Comparison of ENCODE assay signal across 1 cellular context in genomic region chr1:202162049-202162417, GRCh38.
TF ChIP-seq lines count a peak whose summit lies in the region.

No MANE protein-coding gene starts in this region.

TF ChIP-seq in K562, 482 proteins besides CTCF, POLR2A, EP300 and RAD21 (continued from another document and continues in another):
- TF ChIP-seq ZBED1 (IDR thresholded peaks at IDR 0.05) (no peak; the same call in 1 of the 2 replicates), ZNF134 (CRISPR knock-in tag; conservative IDR thresholded peaks at IDR 0.05) (no peak), SETDB1 (IDR thresholded peaks at IDR 0.05; ENCODE audit: low read length) (no peak), PHF8 (IDR thresholded peaks at IDR 0.05; ENCODE audit: borderline replicate concordance, low read length) (peak; percentile 28; the same call in 1 of the 2 replicates), ZNF316 (IDR thresholded peaks at IDR 0.05) (no peak), ZNF778 (CRISPR knock-in tag; IDR thresholded peaks at IDR 0.05) (no peak), XRCC3 (IDR thresholded peaks at IDR 0.05) (no peak), SIN3A (IDR thresholded peaks at IDR 0.05; ENCODE audit: borderline replicate concordance in 2 of 2, control insufficient read depth in 1 of 2, low read depth in 2 of 2, low read length in 2 of 2) (no peak), GTF2A2 (tag; IDR thresholded peaks at IDR 0.05) (no peak; the same call in 1 of the 2 replicates), KLF10 (CRISPR knock-in tag; IDR thresholded peaks at IDR 0.05) (no peak), MIER1 (IDR thresholded peaks at IDR 0.05; ENCODE audit: low read depth) (no peak), RBBP5 (IDR thresholded peaks at IDR 0.05; ENCODE audit: borderline replicate concordance, insufficient read depth, low read length, poor library complexity, severe bottlenecking) (peak; percentile 31), NFIC (IDR thresholded peaks at IDR 0.05) (peak; percentile 67), NR4A1 (CRISPR knock-in tag; IDR thresholded peaks at IDR 0.05) (no peak), NR4A1 (tag; IDR thresholded peaks at IDR 0.05) (no peak), CREM (IDR thresholded peaks at IDR 0.05; ENCODE audit: low read depth) (no peak), ZNF146 (CRISPR knock-in tag; IDR thresholded peaks at IDR 0.05; ENCODE audit: unreplicated experiment) (no peak), CBX2 (IDR thresholded peaks at IDR 0.05; ENCODE audit: insufficient read depth, low read length, poor library complexity, severe bottlenecking) (no peak), KDM4B (IDR thresholded peaks at IDR 0.05; ENCODE audit: borderline replicate concordance in 2 of 2, low read depth in 1 of 2) (peak in 1 of 2 experiments; percentile 32; a peak in 1 of 4 replicates), KLF13 (tag; IDR thresholded peaks at IDR 0.05; ENCODE audit: borderline replicate concordance, low read depth) (no peak), IRF1 (CRISPR knock-in tag; IDR thresholded peaks at IDR 0.05; ENCODE audit: borderline replicate concordance) (no peak), ILF3 (IDR thresholded peaks at IDR 0.05; ENCODE audit: borderline replicate concordance) (no peak), STAT5B (CRISPR knock-in tag; IDR thresholded peaks at IDR 0.05) (no peak), TEAD4 (IDR thresholded peaks at IDR 0.05; ENCODE audit: low read length) (no peak), TEAD4 (CRISPR knock-in tag; IDR thresholded peaks at IDR 0.05; ENCODE audit: borderline replicate concordance) (no peak), MAZ (CRISPR knock-in tag; conservative IDR thresholded peaks at IDR 0.05 in 1 of 2, IDR thresholded peaks at IDR 0.05 in 1 of 2) (peak; percentile 76 to 90), ZNF280B (CRISPR knock-in tag; IDR thresholded peaks at IDR 0.05) (no peak), CBFB (CRISPR knock-in tag; IDR thresholded peaks at IDR 0.05) (no peak), ZNF274 (IDR thresholded peaks at IDR 0.05; ENCODE audit: borderline replicate concordance, low read depth, low read length) (no peak), ZNF507 (tag; conservative IDR thresholded peaks at IDR 0.05) (no peak), CREBBP (IDR thresholded peaks at IDR 0.05; ENCODE audit: low read depth, low read length) (no peak), ZNF785 (CRISPR knock-in tag; IDR thresholded peaks at IDR 0.05) (no peak), KAT7 (CRISPR knock-in tag; IDR thresholded peaks at IDR 0.05; ENCODE audit: borderline replicate concordance) (no peak), MTA2 (IDR thresholded peaks at IDR 0.05; ENCODE audit: low read depth) (no peak), ZNF75A (CRISPR knock-in tag; IDR thresholded peaks at IDR 0.05) (no peak), ZKSCAN3 (CRISPR knock-in tag; IDR thresholded peaks at IDR 0.05) (no peak), SREBF1 (IDR thresholded peaks at IDR 0.05; ENCODE audit: borderline replicate concordance, low read depth, low read length) (no peak), FOXO4 (CRISPR knock-in tag; IDR thresholded peaks at IDR 0.05) (no peak), ZNF324 (CRISPR knock-in tag; IDR thresholded peaks at IDR 0.05) (no peak), POLR2G (IDR thresholded peaks at IDR 0.05; ENCODE audit: low read depth, low read length) (peak; percentile 43; the same call in 1 of the 2 replicates), MCM5 (IDR thresholded peaks at IDR 0.05; ENCODE audit: low read depth) (no peak), MEIS2 (IDR thresholded peaks at IDR 0.05; ENCODE audit: partially characterized antibody) (no peak), ZNF780A (CRISPR knock-in tag; IDR thresholded peaks at IDR 0.05) (no peak), NR0B1 (IDR thresholded peaks at IDR 0.05; ENCODE audit: partially characterized antibody) (no peak), POLR3G (IDR thresholded peaks at IDR 0.05; ENCODE audit: extremely low read depth, insufficient read length, insufficient replicate concordance) (no peak), FUS (optimal IDR thresholded peaks at IDR 0.05; ENCODE audit: low read depth, low read length) (no peak), MTA1 (IDR thresholded peaks at IDR 0.05; ENCODE audit: borderline replicate concordance) (no peak), BRD4 (IDR thresholded peaks at IDR 0.05) (no peak; the same call in 1 of the 2 replicates), PPARD (CRISPR knock-in tag; IDR thresholded peaks at IDR 0.05) (no peak)
- TF ChIP-seq, protein P1, sequence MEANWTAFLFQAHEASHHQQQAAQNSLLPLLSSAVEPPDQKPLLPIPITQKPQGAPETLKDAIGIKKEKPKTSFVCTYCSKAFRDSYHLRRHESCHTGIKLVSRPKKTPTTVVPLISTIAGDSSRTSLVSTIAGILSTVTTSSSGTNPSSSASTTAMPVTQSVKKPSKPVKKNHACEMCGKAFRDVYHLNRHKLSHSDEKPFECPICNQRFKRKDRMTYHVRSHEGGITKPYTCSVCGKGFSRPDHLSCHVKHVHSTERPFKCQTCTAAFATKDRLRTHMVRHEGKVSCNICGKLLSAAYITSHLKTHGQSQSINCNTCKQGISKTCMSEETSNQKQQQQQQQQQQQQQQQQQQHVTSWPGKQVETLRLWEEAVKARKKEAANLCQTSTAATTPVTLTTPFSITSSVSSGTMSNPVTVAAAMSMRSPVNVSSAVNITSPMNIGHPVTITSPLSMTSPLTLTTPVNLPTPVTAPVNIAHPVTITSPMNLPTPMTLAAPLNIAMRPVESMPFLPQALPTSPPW (CRISPR knock-in tag; IDR thresholded peaks at IDR 0.05), result peak; percentile 94
- TF ChIP-seq, protein P2, sequence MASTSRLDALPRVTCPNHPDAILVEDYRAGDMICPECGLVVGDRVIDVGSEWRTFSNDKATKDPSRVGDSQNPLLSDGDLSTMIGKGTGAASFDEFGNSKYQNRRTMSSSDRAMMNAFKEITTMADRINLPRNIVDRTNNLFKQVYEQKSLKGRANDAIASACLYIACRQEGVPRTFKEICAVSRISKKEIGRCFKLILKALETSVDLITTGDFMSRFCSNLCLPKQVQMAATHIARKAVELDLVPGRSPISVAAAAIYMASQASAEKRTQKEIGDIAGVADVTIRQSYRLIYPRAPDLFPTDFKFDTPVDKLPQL (IDR thresholded peaks at IDR 0.05; ENCODE audit: extremely low read depth, insufficient read length), result no peak
- TF ChIP-seq, protein P3, sequence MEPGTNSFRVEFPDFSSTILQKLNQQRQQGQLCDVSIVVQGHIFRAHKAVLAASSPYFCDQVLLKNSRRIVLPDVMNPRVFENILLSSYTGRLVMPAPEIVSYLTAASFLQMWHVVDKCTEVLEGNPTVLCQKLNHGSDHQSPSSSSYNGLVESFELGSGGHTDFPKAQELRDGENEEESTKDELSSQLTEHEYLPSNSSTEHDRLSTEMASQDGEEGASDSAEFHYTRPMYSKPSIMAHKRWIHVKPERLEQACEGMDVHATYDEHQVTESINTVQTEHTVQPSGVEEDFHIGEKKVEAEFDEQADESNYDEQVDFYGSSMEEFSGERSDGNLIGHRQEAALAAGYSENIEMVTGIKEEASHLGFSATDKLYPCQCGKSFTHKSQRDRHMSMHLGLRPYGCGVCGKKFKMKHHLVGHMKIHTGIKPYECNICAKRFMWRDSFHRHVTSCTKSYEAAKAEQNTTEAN (CRISPR knock-in tag; IDR thresholded peaks at IDR 0.05), result no peak
- TF ChIP-seq, protein P4, sequence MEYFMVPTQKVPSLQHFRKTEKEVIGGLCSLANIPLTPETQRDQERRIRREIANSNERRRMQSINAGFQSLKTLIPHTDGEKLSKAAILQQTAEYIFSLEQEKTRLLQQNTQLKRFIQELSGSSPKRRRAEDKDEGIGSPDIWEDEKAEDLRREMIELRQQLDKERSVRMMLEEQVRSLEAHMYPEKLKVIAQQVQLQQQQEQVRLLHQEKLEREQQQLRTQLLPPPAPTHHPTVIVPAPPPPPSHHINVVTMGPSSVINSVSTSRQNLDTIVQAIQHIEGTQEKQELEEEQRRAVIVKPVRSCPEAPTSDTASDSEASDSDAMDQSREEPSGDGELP (CRISPR knock-in tag; IDR thresholded peaks at IDR 0.05; ENCODE audit: borderline replicate concordance), result 0 out of 2 replicates have a peak, but pooled peaks have one; percentile 30
- TF ChIP-seq, protein P5, sequence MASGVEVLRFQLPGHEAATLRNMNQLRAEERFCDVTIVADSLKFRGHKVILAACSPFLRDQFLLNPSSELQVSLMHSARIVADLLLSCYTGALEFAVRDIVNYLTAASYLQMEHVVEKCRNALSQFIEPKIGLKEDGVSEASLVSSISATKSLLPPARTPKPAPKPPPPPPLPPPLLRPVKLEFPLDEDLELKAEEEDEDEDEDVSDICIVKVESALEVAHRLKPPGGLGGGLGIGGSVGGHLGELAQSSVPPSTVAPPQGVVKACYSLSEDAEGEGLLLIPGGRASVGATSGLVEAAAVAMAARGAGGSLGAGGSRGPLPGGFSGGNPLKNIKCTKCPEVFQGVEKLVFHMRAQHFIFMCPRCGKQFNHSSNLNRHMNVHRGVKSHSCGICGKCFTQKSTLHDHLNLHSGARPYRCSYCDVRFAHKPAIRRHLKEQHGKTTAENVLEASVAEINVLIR (CRISPR knock-in tag; IDR thresholded peaks at IDR 0.05), result no peak
- TF ChIP-seq, protein P6, sequence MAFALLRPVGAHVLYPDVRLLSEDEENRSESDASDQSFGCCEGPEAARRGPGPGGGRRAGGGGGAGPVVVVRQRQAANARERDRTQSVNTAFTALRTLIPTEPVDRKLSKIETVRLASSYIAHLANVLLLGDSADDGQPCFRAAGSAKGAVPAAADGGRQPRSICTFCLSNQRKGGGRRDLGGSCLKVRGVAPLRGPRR (CRISPR knock-in tag; IDR thresholded peaks at IDR 0.05), result no peak
- TF ChIP-seq, protein P7, sequence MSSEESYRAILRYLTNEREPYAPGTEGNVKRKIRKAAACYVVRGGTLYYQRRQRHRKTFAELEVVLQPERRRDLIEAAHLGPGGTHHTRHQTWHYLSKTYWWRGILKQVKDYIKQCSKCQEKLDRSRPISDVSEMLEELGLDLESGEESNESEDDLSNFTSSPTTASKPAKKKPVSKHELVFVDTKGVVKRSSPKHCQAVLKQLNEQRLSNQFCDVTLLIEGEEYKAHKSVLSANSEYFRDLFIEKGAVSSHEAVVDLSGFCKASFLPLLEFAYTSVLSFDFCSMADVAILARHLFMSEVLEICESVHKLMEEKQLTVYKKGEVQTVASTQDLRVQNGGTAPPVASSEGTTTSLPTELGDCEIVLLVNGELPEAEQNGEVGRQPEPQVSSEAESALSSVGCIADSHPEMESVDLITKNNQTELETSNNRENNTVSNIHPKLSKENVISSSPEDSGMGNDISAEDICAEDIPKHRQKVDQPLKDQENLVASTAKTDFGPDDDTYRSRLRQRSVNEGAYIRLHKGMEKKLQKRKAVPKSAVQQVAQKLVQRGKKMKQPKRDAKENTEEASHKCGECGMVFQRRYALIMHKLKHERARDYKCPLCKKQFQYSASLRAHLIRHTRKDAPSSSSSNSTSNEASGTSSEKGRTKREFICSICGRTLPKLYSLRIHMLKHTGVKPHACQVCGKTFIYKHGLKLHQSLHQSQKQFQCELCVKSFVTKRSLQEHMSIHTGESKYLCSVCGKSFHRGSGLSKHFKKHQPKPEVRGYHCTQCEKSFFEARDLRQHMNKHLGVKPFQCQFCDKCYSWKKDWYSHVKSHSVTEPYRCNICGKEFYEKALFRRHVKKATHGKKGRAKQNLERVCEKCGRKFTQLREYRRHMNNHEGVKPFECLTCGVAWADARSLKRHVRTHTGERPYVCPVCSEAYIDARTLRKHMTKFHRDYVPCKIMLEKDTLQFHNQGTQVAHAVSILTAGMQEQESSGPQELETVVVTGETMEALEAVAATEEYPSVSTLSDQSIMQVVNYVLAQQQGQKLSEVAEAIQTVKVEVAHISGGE (CRISPR knock-in tag; IDR thresholded peaks at IDR 0.05), result 0 out of 6 replicates have a peak, but pooled peaks of 1 of the 3 experiments have one; percentile 23
- TF ChIP-seq, protein P8, sequence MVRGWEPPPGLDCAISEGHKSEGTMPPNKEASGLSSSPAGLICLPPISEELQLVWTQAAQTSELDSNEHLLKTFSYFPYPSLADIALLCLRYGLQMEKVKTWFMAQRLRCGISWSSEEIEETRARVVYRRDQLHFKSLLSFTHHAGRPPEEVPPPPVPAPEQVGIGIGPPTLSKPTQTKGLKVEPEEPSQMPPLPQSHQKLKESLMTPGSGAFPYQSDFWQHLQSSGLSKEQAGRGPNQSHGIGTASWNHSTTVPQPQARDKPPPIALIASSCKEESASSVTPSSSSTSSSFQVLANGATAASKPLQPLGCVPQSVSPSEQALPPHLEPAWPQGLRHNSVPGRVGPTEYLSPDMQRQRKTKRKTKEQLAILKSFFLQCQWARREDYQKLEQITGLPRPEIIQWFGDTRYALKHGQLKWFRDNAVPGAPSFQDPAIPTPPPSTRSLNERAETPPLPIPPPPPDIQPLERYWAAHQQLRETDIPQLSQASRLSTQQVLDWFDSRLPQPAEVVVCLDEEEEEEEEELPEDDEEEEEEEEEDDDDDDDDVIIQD (CRISPR knock-in tag; IDR thresholded peaks at IDR 0.05), result no peak
